In genomic region chr15:27550635-27551034, GRCh38 we compare ENCODE assay signal across 31 cellular contexts.
"Had no signal": no experiment of that assay in that cellular context is flagged by ENCODE, and none has a peak within 500 bp of the region (broad histone marks: within the 10 kb centered on the region; RNA-seq: fewer than 3 reads in every experiment).

No MANE protein-coding gene starts in this region.

- H3K4me3 Mint-ChIP-seq: activated CD4-positive, alpha-beta memory T cell treated with anti-CD3 and anti-CD28 coated beads, Interleukin-2, amount 10 ng/mL, durations not matched to agents 7 days and 5 days; activated CD4-positive, alpha-beta T cell treated with anti-CD3 and anti-CD28 coated beads, Interleukin-2, amount 10 ng/mL, durations not matched to agents 7 days and 5 days; activated naive CD4-positive, alpha-beta T cell treated with anti-CD3 and anti-CD28 coated beads, Interleukin-2, amount 10 ng/mL, durations not matched to agents 7 days and 5 days; activated naive CD8-positive, alpha-beta T cell treated with anti-CD3 and anti-CD28 coated beads, Interleukin-2, amount 10 ng/mL, durations not matched to agents 7 days and 5 days; activated T-cell treated with anti-CD3 and anti-CD28 coated beads, Interleukin-2, amount 50 U/mL, for 24 hours; activated T-cell treated with anti-CD3 and anti-CD28 coated beads, Interleukin-2, amount 50 U/mL, for 72 hours; brain; endodermal cell; T-helper 17 cell; T-helper 2 cell treated with Interferon-gamma antibody and Interleukin-4, amounts not matched to agents 5 μg/mL and 100 μg/mL, for 36 hours; WTC11 had no signal

- H3K36me3 ChIP-seq: ascending aorta, breast epithelium, cardiac muscle cell, colonic mucosa, gastrocnemius medialis, heart left ventricle had no signal

- H3K27me3 Mint-ChIP-seq: activated CD4-positive, alpha-beta memory T cell treated with anti-CD3 and anti-CD28 coated beads, Interleukin-2, amount 10 ng/mL, durations not matched to agents 7 days and 5 days; activated CD4-positive, alpha-beta T cell treated with anti-CD3 and anti-CD28 coated beads, Interleukin-2, amount 10 ng/mL, durations not matched to agents 7 days and 5 days; activated naive CD4-positive, alpha-beta T cell treated with anti-CD3 and anti-CD28 coated beads, Interleukin-2, amount 10 ng/mL, durations not matched to agents 7 days and 5 days; activated naive CD8-positive, alpha-beta T cell treated with anti-CD3 and anti-CD28 coated beads, Interleukin-2, amount 10 ng/mL, durations not matched to agents 7 days and 5 days; activated T-cell treated with anti-CD3 and anti-CD28 coated beads, Interleukin-2, amount 50 U/mL, for 24 hours; T-helper 17 cell had no signal

- H3K9me3 ChIP-seq: ascending aorta, breast epithelium, colonic mucosa, gastrocnemius medialis had no signal

- H3K4me3 ChIP-seq: ascending aorta, breast epithelium, cardiac muscle cell, colonic mucosa, gastrocnemius medialis, heart left ventricle had no signal

- DNase-seq: activated CD4-positive, alpha-beta memory T cell treated with anti-CD3 and anti-CD28 coated beads, Interleukin-2, amount 10 ng/mL, durations not matched to agents 7 days and 5 days; activated CD4-positive, alpha-beta T cell treated with anti-CD3 and anti-CD28 coated beads, Interleukin-2, amount 10 ng/mL, durations not matched to agents 7 days and 5 days; activated CD4-positive, alpha-beta T cell treated with anti-CD3 and anti-CD28 coated beads, Interleukin-2, amount 50 U/mL, for 4 hours; activated CD8-positive, alpha-beta memory T cell treated with anti-CD3 and anti-CD28 coated beads, Interleukin-2, amount 50 U/mL, for 48 hours; activated gamma-delta T cell; activated naive CD4-positive, alpha-beta T cell; activated naive CD4-positive, alpha-beta T cell treated with anti-CD3 and anti-CD28 coated beads, Interleukin-2, amount 10 ng/mL, durations not matched to agents 7 days and 5 days; activated naive CD8-positive, alpha-beta T cell treated with anti-CD3 and anti-CD28 coated beads, Interleukin-2, amount 10 ng/mL, durations not matched to agents 7 days and 5 days; activated T-cell treated with anti-CD3 and anti-CD28 coated beads for 4 hours; activated T-cell treated with anti-CD3 and anti-CD28 coated beads, Interleukin-2, amount 50 U/mL, for 24 hours; activated T-cell treated with anti-CD3 and anti-CD28 coated beads, Interleukin-2, amount 50 U/mL, for 72 hours; central memory CD4-positive, alpha-beta T cell; cerebellar nuclear complex; colonic mucosa; effector CD8-positive, alpha-beta T cell; endodermal cell; foreskin keratinocyte; gastrocnemius medialis; glutamatergic neuron; heart left ventricle; T-helper 1 cell; T-helper 17 cell; T1000 had no signal

- H3K4me1 ChIP-seq: ascending aorta, breast epithelium, colonic mucosa, foreskin keratinocyte, gastrocnemius medialis, heart left ventricle had no signal

- H3K27me3 ChIP-seq: ascending aorta, breast epithelium, cardiac muscle cell, colonic mucosa, foreskin keratinocyte, gastrocnemius medialis, heart left ventricle had no signal

- ATAC-seq: activated naive CD4-positive, alpha-beta T cell treated with anti-CD3 and anti-CD28 coated beads, Interleukin-2, amount 50 U/mL, for 72 hours; activated T-cell treated with anti-CD3 and anti-CD28 coated beads, Interleukin-2, amount 50 U/mL, for 72 hours; esophagus mucosa; foreskin keratinocyte; gastrocnemius medialis; heart left ventricle; T-helper 17 cell; WTC11 had no signal

- H3K27ac Mint-ChIP-seq: activated CD4-positive, alpha-beta memory T cell treated with anti-CD3 and anti-CD28 coated beads, Interleukin-2, amount 10 ng/mL, durations not matched to agents 7 days and 5 days; activated CD4-positive, alpha-beta T cell treated with anti-CD3 and anti-CD28 coated beads, Interleukin-2, amount 10 ng/mL, durations not matched to agents 7 days and 5 days; activated naive CD4-positive, alpha-beta T cell treated with anti-CD3 and anti-CD28 coated beads, Interleukin-2, amount 10 ng/mL, durations not matched to agents 7 days and 5 days; activated naive CD4-positive, alpha-beta T cell treated with anti-CD3 and anti-CD28 coated beads, Interleukin-2, amount 50 U/mL, for 72 hours; activated naive CD8-positive, alpha-beta T cell treated with anti-CD3 and anti-CD28 coated beads, Interleukin-2, amount 10 ng/mL, durations not matched to agents 7 days and 5 days; activated T-cell treated with anti-CD3 and anti-CD28 coated beads, Interleukin-2, amount 50 U/mL, for 24 hours; activated T-cell treated with anti-CD3 and anti-CD28 coated beads, Interleukin-2, amount 50 U/mL, for 72 hours; brain; endodermal cell; T-helper 17 cell; T-helper 2 cell treated with Interferon-gamma antibody and Interleukin-4, amounts not matched to agents 5 μg/mL and 100 μg/mL, for 36 hours; WTC11 had no signal

- H3K4me1 Mint-ChIP-seq: activated CD4-positive, alpha-beta memory T cell treated with anti-CD3 and anti-CD28 coated beads, Interleukin-2, amount 10 ng/mL, durations not matched to agents 7 days and 5 days; activated CD4-positive, alpha-beta T cell treated with anti-CD3 and anti-CD28 coated beads, Interleukin-2, amount 10 ng/mL, durations not matched to agents 7 days and 5 days; activated naive CD4-positive, alpha-beta T cell treated with anti-CD3 and anti-CD28 coated beads, Interleukin-2, amount 10 ng/mL, durations not matched to agents 7 days and 5 days; activated naive CD8-positive, alpha-beta T cell treated with anti-CD3 and anti-CD28 coated beads, Interleukin-2, amount 10 ng/mL, durations not matched to agents 7 days and 5 days; brain; endodermal cell; T-helper 17 cell; WTC11 had no signal

- H3K36me3 Mint-ChIP-seq: activated naive CD4-positive, alpha-beta T cell treated with anti-CD3 and anti-CD28 coated beads, Interleukin-2, amount 10 ng/mL, durations not matched to agents 7 days and 5 days; activated naive CD8-positive, alpha-beta T cell treated with anti-CD3 and anti-CD28 coated beads, Interleukin-2, amount 10 ng/mL, durations not matched to agents 7 days and 5 days; brain had no signal

- H3K27ac ChIP-seq: ascending aorta, breast epithelium, cardiac muscle cell, colonic mucosa, foreskin keratinocyte, gastrocnemius medialis, heart left ventricle had no signal
